Comparison of ENCODE assay signal across 2 cellular contexts in genomic region chr20:55882922-55883321, GRCh38.
TF ChIP-seq lines count a peak whose summit lies in the region.

No MANE protein-coding gene starts in this region.

TF ChIP-seq in liver, 16 proteins besides CTCF, POLR2A, EP300 and RAD21:
- TF ChIP-seq REST (IDR thresholded peaks at IDR 0.05) (no peak), HNF4A (conservative IDR thresholded peaks at IDR 0.05) (peak; percentile 59 to 63), NR2F2 (IDR thresholded peaks at IDR 0.05) (no peak), EGR1 (IDR thresholded peaks at IDR 0.05; ENCODE audit: low read depth in 2 of 2) (no peak), FOXA2 (IDR thresholded peaks at IDR 0.05) (no peak), FOXA1 (IDR thresholded peaks at IDR 0.05) (no peak), TAF1 (conservative IDR thresholded peaks at IDR 0.05) (no peak), YY1 (IDR thresholded peaks at IDR 0.05) (peak; percentile 45), SP1 (IDR thresholded peaks at IDR 0.05) (peak; percentile 96), ATF3 (IDR thresholded peaks at IDR 0.05) (no peak), ZBTB33 (IDR thresholded peaks at IDR 0.05) (peak; percentile 28), JUND (IDR thresholded peaks at IDR 0.05) (peak in 1 of 2 donors; percentile 47), GABPA (IDR thresholded peaks at IDR 0.05 in 1 of 2, conservative IDR thresholded peaks at IDR 0.05 in 1 of 2) (no peak), HNF4G (IDR thresholded peaks at IDR 0.05) (peak; percentile 38), RXRA (IDR thresholded peaks at IDR 0.05) (peak; percentile 90 to 91), MAX (IDR thresholded peaks at IDR 0.05) (peak; percentile 37)

TF ChIP-seq in HepG2, 621 proteins besides CTCF, POLR2A, EP300 and RAD21 (continued from another document):
- TF ChIP-seq NR3C1 (CRISPR knock-in tag; IDR thresholded peaks at IDR 0.05) = no peak
- no peak for TF ChIP-seq ZNF691 (CRISPR knock-in tag; IDR thresholded peaks at IDR 0.05; ENCODE audit: borderline replicate concordance, low read depth)
- TF ChIP-seq ZNF276 (CRISPR knock-in tag; IDR thresholded peaks at IDR 0.05; ENCODE audit: low read depth) = no peak
- TF ChIP-seq NAIF1 (CRISPR knock-in tag; IDR thresholded peaks at IDR 0.05; ENCODE audit: borderline replicate concordance) = no peak
TF ChIP-seq in HepG2: peak in this region for 0.
